Comparison of ENCODE assay signal across 29 cellular contexts in the genomic region with DNA sequence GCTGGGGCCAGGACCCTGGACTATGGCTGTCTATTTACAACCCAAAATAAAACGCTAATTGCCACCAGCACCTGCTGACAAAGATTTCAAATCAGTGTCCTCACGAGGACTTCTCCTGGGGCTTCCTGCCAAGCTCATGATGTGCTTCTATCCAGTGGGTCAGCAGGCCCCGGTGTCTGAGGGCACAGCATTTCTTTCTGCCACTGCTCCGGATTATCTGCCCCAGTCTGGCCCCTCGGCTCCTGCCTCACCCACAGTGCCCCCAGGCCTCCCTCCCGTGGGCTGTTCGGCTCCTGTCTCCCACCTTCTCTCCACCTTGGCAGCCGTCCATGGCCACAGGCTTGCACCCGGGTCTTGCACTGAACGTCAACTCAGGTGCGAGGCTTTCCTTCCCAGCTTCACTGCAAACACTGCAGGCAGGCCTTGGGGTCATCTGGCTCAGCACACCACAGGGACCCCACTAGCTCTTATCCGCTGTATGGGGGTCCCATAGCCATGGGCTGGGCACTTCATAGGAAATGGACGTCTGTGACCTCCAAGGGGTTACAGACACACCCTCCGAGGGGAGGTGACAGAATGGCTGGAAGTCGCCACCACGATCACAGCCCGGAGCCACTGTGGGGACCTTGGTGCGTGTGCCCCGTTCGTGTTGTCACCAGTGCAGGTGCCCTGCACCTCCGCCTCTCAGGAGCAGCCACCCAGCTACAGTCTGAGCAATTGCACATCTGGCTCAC. TPM values are rescaled to one million over a fixed set of nuclear protein-coding genes. Genes with fewer than 3 reads are reported as not detected.
A peak's percentile ranks its signal among the peaks of the same experiment; 100 is the strongest.
DNase-seq lines count a peak whose midpoint lies in the region; ATAC-seq and TF ChIP-seq lines count a peak whose summit lies in the region.
"Had no signal": no experiment of that assay in that cellular context is flagged by ENCODE, and none has a peak within 500 bp of the region (broad histone marks: within the 10 kb centered on the region; RNA-seq: fewer than 3 reads in every experiment).

No MANE protein-coding gene starts in this region.

- H3K9me2 ChIP-seq in OCI-LY7 (ENCODE audit: insufficient read depth, low read length), result no peaks in the 10 kb centered on the region

- no peaks in the 10 kb centered on the region for H3K79me2 ChIP-seq in OCI-LY7 (ENCODE audit: insufficient read depth, low read depth, low read length)

- peaks cover 10% of the 10 kb centered on the region for H3K4me1 ChIP-seq in OCI-LY7 (ENCODE audit: insufficient read depth, low read length, poor library complexity, severe bottlenecking)

- CTCF ChIA-PET in OCI-LY7 (lab: Charles Lee; ENCODE audit: unreplicated experiment), result interaction anchor here (1.6 kb wide), 1 partner anchor 25 kb away, joined by 3 read pairs; no protein-coding TSS in a partner anchor

- no peak overlapping the region for H3K4me3 ChIP-seq in H7 (ENCODE audit: insufficient read depth, low read depth, low read length)
- no peak overlapping the region for H3K4me3 ChIP-seq in OCI-LY7 (ENCODE audit: low read depth, low read length, poor library complexity, severe bottlenecking)
- H3K4me3 ChIP-seq: dorsolateral prefrontal cortex, MG63, thyroid gland had no signal

- H3K27me3 Mint-ChIP-seq in progenitor cell of endocrine pancreas, result no peaks in the 10 kb centered on the region
- H3K27me3 Mint-ChIP-seq: activated CD4-positive, alpha-beta T cell treated with anti-CD3 and anti-CD28 coated beads for 36 hours; activated naive CD8-positive, alpha-beta T cell treated with anti-CD3 and anti-CD28 coated beads for 36 hours; CD4-positive, alpha-beta T cell had no signal

- DNase-seq in H7 (peak; percentile 44), OCI-LY7 (ENCODE audit: low spot score) (peak; percentile 20), left lobe of liver (ENCODE audit: low spot score) (peak; percentile 44), progenitor cell of endocrine pancreas (ENCODE audit: low spot score, unreplicated experiment) (no peak)
- DNase-seq: activated CD4-positive, alpha-beta T cell treated with anti-CD3 and anti-CD28 coated beads for 36 hours; activated naive CD8-positive, alpha-beta T cell treated with anti-CD3 and anti-CD28 coated beads for 36 hours; activated T-cell treated with anti-CD3 and anti-CD28 coated beads, Interleukin-2, amount 50 U/mL, for 72 hours; central memory CD4-positive, alpha-beta T cell; DMS 273 treated with DMSO at 0.1 percent for 48 hours; KBM-7; mammary epithelial cell; MG63; NCI-H1436 treated with DMSO at 0.1 percent for 48 hours; NCI-H2171; NCI-H510A treated with DMSO at 0.1 percent for 48 hours; NK-92 treated with Interleukin-12 subunit alpha and Interleukin-12 subunit beta, amount 100 ng/mL, for 24 hours; occipital lobe; stimulated activated naive CD8-positive, alpha-beta T cell treated with anti-CD3 and anti-CD28 coated beads, Interleukin-15, Interleukin-2, amounts not matched to agents 100 U/mL and 50 U/mL, for 24 hours had no signal

- no peaks in the 10 kb centered on the region for H3K9me3 ChIP-seq in OCI-LY7 (ENCODE audit: low read length)
- H3K9me3 ChIP-seq: MG63, thyroid gland had no signal

- H3K27me3 ChIP-seq in H7 (ENCODE audit: control insufficient read depth, insufficient read depth, low read length), result no peaks in the 10 kb centered on the region
- H3K27me3 ChIP-seq: MG63, thyroid gland had no signal

- POLR2A ChIA-PET in OCI-LY7 (lab: Charles Lee), result no interaction called here

- H3K4me2 ChIP-seq in OCI-LY7 (ENCODE audit: low read length), result no peak overlapping the region

- H3K36me3 Mint-ChIP-seq in progenitor cell of endocrine pancreas (ENCODE audit: insufficient read depth), result no peaks in the 10 kb centered on the region
- H3K36me3 Mint-ChIP-seq: activated naive CD8-positive, alpha-beta T cell treated with anti-CD3 and anti-CD28 coated beads for 36 hours had no signal

- no peak overlapping the region for H3K27ac ChIP-seq in OCI-LY7 (ENCODE audit: low read depth, low read length, poor library complexity, severe bottlenecking)
- H3K27ac ChIP-seq: dorsolateral prefrontal cortex, thyroid gland had no signal

- intact Hi-C loops in OCI-LY7 (cut with micrococcal nuclease; ENCODE audit: unreplicated experiment), result no loop called here

- H4K20me1 ChIP-seq in OCI-LY7 (ENCODE audit: insufficient read depth, low read length), result no peaks in the 10 kb centered on the region

- no peak overlapping the region for H2AFZ ChIP-seq in OCI-LY7 (ENCODE audit: low read length)

- no peak overlapping the region for H3K4me3 Mint-ChIP-seq in progenitor cell of endocrine pancreas (ENCODE audit: low read depth)
- H3K4me3 Mint-ChIP-seq: activated CD4-positive, alpha-beta T cell treated with anti-CD3 and anti-CD28 coated beads for 36 hours; activated naive CD8-positive, alpha-beta T cell treated with anti-CD3 and anti-CD28 coated beads for 36 hours; activated T-cell treated with anti-CD3 and anti-CD28 coated beads, Interleukin-2, amount 50 U/mL, for 72 hours; CD4-positive, alpha-beta T cell had no signal

- peak overlapping the region; percentile 19 for H3K27ac Mint-ChIP-seq in progenitor cell of endocrine pancreas
- H3K27ac Mint-ChIP-seq: activated CD4-positive, alpha-beta T cell treated with anti-CD3 and anti-CD28 coated beads for 36 hours; activated naive CD8-positive, alpha-beta T cell treated with anti-CD3 and anti-CD28 coated beads for 36 hours; activated T-cell treated with anti-CD3 and anti-CD28 coated beads, Interleukin-2, amount 50 U/mL, for 72 hours; CD4-positive, alpha-beta T cell had no signal

- H3K9me3 Mint-ChIP-seq in progenitor cell of endocrine pancreas (ENCODE audit: low read depth), result no peaks in the 10 kb centered on the region
- H3K9me3 Mint-ChIP-seq: activated naive CD8-positive, alpha-beta T cell treated with anti-CD3 and anti-CD28 coated beads for 36 hours; activated T-cell treated with anti-CD3 and anti-CD28 coated beads, Interleukin-2, amount 50 U/mL, for 72 hours; CD4-positive, alpha-beta T cell had no signal

- TF ChIP-seq CTCF in OCI-LY7 (conservative IDR thresholded peaks at IDR 0.05; ENCODE audit: low read length), result no peak
- TF ChIP-seq CTCF in progenitor cell of endocrine pancreas (IDR thresholded peaks at IDR 0.05; ENCODE audit: unreplicated experiment), result no peak

- ATAC-seq in left lobe of liver (no peak), GM19455 (IDR thresholded peaks at IDR 0.05; ENCODE audit: unreplicated experiment) (no peak), HG03196 (IDR thresholded peaks at IDR 0.05; ENCODE audit: unreplicated experiment) (no peak), HG03045 (IDR thresholded peaks at IDR 0.05; ENCODE audit: unreplicated experiment) (no peak)
- ATAC-seq: activated CD4-positive, alpha-beta T cell treated with anti-CD3 and anti-CD28 coated beads for 36 hours; activated T-cell treated with anti-CD3 and anti-CD28 coated beads, Interleukin-2, amount 50 U/mL, for 72 hours; Panc1; stimulated activated naive CD8-positive, alpha-beta T cell treated with anti-CD3 and anti-CD28 coated beads, Interleukin-15, Interleukin-2, amounts not matched to agents 100 U/mL and 50 U/mL, for 24 hours had no signal

- no peaks in the 10 kb centered on the region for H3K4me1 Mint-ChIP-seq in progenitor cell of endocrine pancreas (ENCODE audit: low read depth)
- H3K4me1 Mint-ChIP-seq: activated CD4-positive, alpha-beta T cell treated with anti-CD3 and anti-CD28 coated beads for 36 hours; activated naive CD8-positive, alpha-beta T cell treated with anti-CD3 and anti-CD28 coated beads for 36 hours had no signal

- BruUV-seq in OCI-LY7 (replicated peaks; lab: Mats Ljungman, UMichigan), result no TSS peak

- H3K36me3 ChIP-seq in H7 (replicated peaks; ENCODE audit: control insufficient read depth, insufficient read depth, low read length), result no peaks in the 10 kb centered on the region
- H3K36me3 ChIP-seq in OCI-LY7 (ENCODE audit: insufficient read depth, low read length), result no peaks in the 10 kb centered on the region
- H3K36me3 ChIP-seq: MG63, thyroid gland had no signal

RNA-seq across cellular contexts. Expression of a gene that starts 43.8 kb away (rescaled TPM):
- not detected in 2 replicates for total RNA-seq in H7 (2014; rRNA removed; shearing (Covaris generic))
- total RNA-seq in OCI-LY7 (2014; rRNA removed; shearing (Covaris generic)), result 0.19 TPM in 1 of 2 replicates, not detected in the other
- 0.30 and 0.42 TPM in 2 replicates for total RNA-seq in OCI-LY7 (2022)
- 0.93 TPM for total RNA-seq in left lobe of liver
- not detected in 2 replicates for total RNA-seq in progenitor cell of endocrine pancreas
- total RNA-seq: activated CD4-positive, alpha-beta T cell treated with anti-CD3 and anti-CD28 coated beads for 36 hours; activated naive CD8-positive, alpha-beta T cell treated with anti-CD3 and anti-CD28 coated beads for 36 hours; activated T-cell treated with anti-CD3 and anti-CD28 coated beads, Interleukin-2, amount 50 U/mL, for 72 hours; astrocyte; fibroblast of lung; HT1080; mammary epithelial cell; T-helper 1 cell treated with Interleukin-12 subunit alpha and Interleukin-12 subunit beta and Interleukin-4 antibody, amounts not matched to agents 30 ng/mL and 1 ng/mL, for 36 hours had no signal
